Comparison of ENCODE assay signal across 20 cellular contexts in genomic region chr2:184304006-184304405, GRCh38.
"Had no signal": no experiment of that assay in that cellular context is flagged by ENCODE, and none has a peak within 500 bp of the region (broad histone marks: within the 10 kb centered on the region; RNA-seq: fewer than 3 reads in every experiment).

No MANE protein-coding gene starts in this region.

- H3K27ac ChIP-seq: epithelial cell of prostate, foreskin keratinocyte, left lung, neural progenitor cell, testis, vagina, VCaP had no signal

- H3K9ac ChIP-seq: neural progenitor cell had no signal

- H3K4me2 ChIP-seq: neural progenitor cell had no signal

- H3K4me1 ChIP-seq: foreskin keratinocyte, left lung, neural progenitor cell, testis, vagina had no signal

- H3K9me3 Mint-ChIP-seq: activated CD4-positive, alpha-beta T cell treated with anti-CD3 and anti-CD28 coated beads, Interleukin-2, amount 10 ng/mL, durations not matched to agents 24 days and 14 days; activated naive CD4-positive, alpha-beta T cell treated with anti-CD3 and anti-CD28 coated beads, Interleukin-2, amount 10 ng/mL, durations not matched to agents 7 days and 5 days; neural progenitor cell had no signal

- H3K27me3 ChIP-seq: foreskin keratinocyte, left lung, neural progenitor cell, testis, vagina had no signal

- H3K27me3 Mint-ChIP-seq: activated CD4-positive, alpha-beta T cell treated with anti-CD3 and anti-CD28 coated beads, Interleukin-2, amount 10 ng/mL, durations not matched to agents 24 days and 14 days; activated CD8-positive, alpha-beta memory T cell treated with anti-CD3 and anti-CD28 coated beads, Interleukin-2, amount 10 ng/mL, durations not matched to agents 7 days and 5 days; activated CD8-positive, alpha-beta T cell treated with anti-CD3 and anti-CD28 coated beads for 36 hours; activated naive CD4-positive, alpha-beta T cell treated with anti-CD3 and anti-CD28 coated beads, Interleukin-2, amount 10 ng/mL, durations not matched to agents 7 days and 5 days; naive thymus-derived CD4-positive, alpha-beta T cell; stimulated activated naive B cell treated with anti-CD40 and anti-IgM and Interleukin-4, amounts not matched to agents 10 μg/mL and 1 μg/mL and 100 μg/mL, for 72 hours had no signal

- H3K9me3 ChIP-seq: left lung, testis, vagina had no signal

- FAIRE-seq: bronchial epithelial cell had no signal

- H3K4me1 Mint-ChIP-seq: activated CD4-positive, alpha-beta T cell treated with anti-CD3 and anti-CD28 coated beads, Interleukin-2, amount 10 ng/mL, durations not matched to agents 24 days and 14 days; activated CD8-positive, alpha-beta memory T cell treated with anti-CD3 and anti-CD28 coated beads, Interleukin-2, amount 10 ng/mL, durations not matched to agents 7 days and 5 days; activated naive CD4-positive, alpha-beta T cell treated with anti-CD3 and anti-CD28 coated beads, Interleukin-2, amount 10 ng/mL, durations not matched to agents 7 days and 5 days; naive thymus-derived CD4-positive, alpha-beta T cell; neural progenitor cell; stimulated activated naive B cell treated with anti-CD40 and anti-IgM and Interleukin-4, amounts not matched to agents 10 μg/mL and 1 μg/mL and 100 μg/mL, for 72 hours had no signal

- H3K4me3 Mint-ChIP-seq: activated CD4-positive, alpha-beta T cell treated with anti-CD3 and anti-CD28 coated beads, Interleukin-2, amount 10 ng/mL, durations not matched to agents 24 days and 14 days; activated CD8-positive, alpha-beta memory T cell treated with anti-CD3 and anti-CD28 coated beads, Interleukin-2, amount 10 ng/mL, durations not matched to agents 7 days and 5 days; activated CD8-positive, alpha-beta T cell treated with anti-CD3 and anti-CD28 coated beads for 36 hours; activated naive CD4-positive, alpha-beta T cell treated with anti-CD3 and anti-CD28 coated beads, Interleukin-2, amount 10 ng/mL, durations not matched to agents 7 days and 5 days; naive thymus-derived CD4-positive, alpha-beta T cell; neural progenitor cell; stimulated activated naive B cell treated with anti-CD40 and anti-IgM and Interleukin-4, amounts not matched to agents 10 μg/mL and 1 μg/mL and 100 μg/mL, for 72 hours had no signal

- H3K36me3 ChIP-seq: left lung, neural progenitor cell, vagina had no signal

- DNase-seq: activated CD4-positive, alpha-beta T cell treated with anti-CD3 and anti-CD28 coated beads, Interleukin-2, amount 10 ng/mL, durations not matched to agents 24 days and 14 days; activated CD8-positive, alpha-beta memory T cell treated with anti-CD3 and anti-CD28 coated beads, Interleukin-2, amount 10 ng/mL, durations not matched to agents 7 days and 5 days; activated CD8-positive, alpha-beta T cell treated with anti-CD3 and anti-CD28 coated beads for 36 hours; activated effector memory CD4-positive, alpha-beta T cell treated with anti-CD3 and anti-CD28 coated beads, Interleukin-2, amount 50 U/mL, for 16 hours; activated naive CD4-positive, alpha-beta T cell treated with anti-CD3 and anti-CD28 coated beads, Interleukin-2, amount 10 ng/mL, durations not matched to agents 7 days and 5 days; activated T-cell treated with anti-CD3 and anti-CD28 coated beads for 4 hours; cerebellar nuclear complex; foreskin keratinocyte; left lung; naive thymus-derived CD4-positive, alpha-beta T cell; stimulated activated CD4-positive, alpha-beta T cell treated with anti-CD3 and anti-CD28 coated beads, Interleukin-2, amount 100 ng/mL, for 48 hours; stimulated activated CD8-positive, alpha-beta memory T cell treated with anti-CD3 and anti-CD28 coated beads, Interleukin-4, amount 100 ng/mL, for 48 hours; stimulated activated naive B cell treated with anti-CD40 and anti-IgM and Interleukin-4, amounts not matched to agents 10 μg/mL and 1 μg/mL and 100 μg/mL, for 72 hours; testis; trophoblast cell had no signal

- H3K36me3 Mint-ChIP-seq: activated CD8-positive, alpha-beta memory T cell treated with anti-CD3 and anti-CD28 coated beads, Interleukin-2, amount 10 ng/mL, durations not matched to agents 7 days and 5 days; activated naive CD4-positive, alpha-beta T cell treated with anti-CD3 and anti-CD28 coated beads, Interleukin-2, amount 10 ng/mL, durations not matched to agents 7 days and 5 days; naive thymus-derived CD4-positive, alpha-beta T cell; neural progenitor cell; stimulated activated naive B cell treated with anti-CD40 and anti-IgM and Interleukin-4, amounts not matched to agents 10 μg/mL and 1 μg/mL and 100 μg/mL, for 72 hours had no signal

- H2AFZ ChIP-seq: neural progenitor cell had no signal

- H3K4me3 ChIP-seq: left lung, neural progenitor cell, testis, vagina had no signal

- H3K27ac Mint-ChIP-seq: activated CD4-positive, alpha-beta T cell treated with anti-CD3 and anti-CD28 coated beads, Interleukin-2, amount 10 ng/mL, durations not matched to agents 24 days and 14 days; activated CD8-positive, alpha-beta memory T cell treated with anti-CD3 and anti-CD28 coated beads, Interleukin-2, amount 10 ng/mL, durations not matched to agents 7 days and 5 days; activated CD8-positive, alpha-beta T cell treated with anti-CD3 and anti-CD28 coated beads for 36 hours; activated naive CD4-positive, alpha-beta T cell treated with anti-CD3 and anti-CD28 coated beads, Interleukin-2, amount 10 ng/mL, durations not matched to agents 7 days and 5 days; naive thymus-derived CD4-positive, alpha-beta T cell; neural progenitor cell; stimulated activated naive B cell treated with anti-CD40 and anti-IgM and Interleukin-4, amounts not matched to agents 10 μg/mL and 1 μg/mL and 100 μg/mL, for 72 hours had no signal
